In the genomic region with DNA sequence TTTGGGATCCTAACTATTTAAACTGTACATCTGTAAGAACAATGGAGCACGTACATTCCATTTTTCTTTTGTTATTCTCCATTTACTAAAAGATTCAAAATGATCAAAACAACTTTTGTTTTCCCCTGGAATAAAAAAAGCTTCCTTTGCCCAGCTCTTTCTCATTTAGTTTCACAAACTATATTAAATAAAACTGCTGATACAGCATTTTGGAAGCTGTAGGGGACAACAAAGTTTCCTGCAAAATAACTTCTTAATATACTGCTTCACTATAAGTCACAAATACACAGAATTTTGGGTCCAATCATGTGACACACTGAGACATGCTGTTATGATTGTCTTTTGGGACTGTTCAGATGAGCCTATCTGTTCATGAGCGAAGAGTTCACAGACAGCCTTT, we compare ENCODE assay signal across 24 cellular contexts.
DNase-seq lines count a peak whose midpoint lies in the region; ATAC-seq, FAIRE-seq and TF ChIP-seq lines count a peak whose summit lies in the region.
"Had no signal": no experiment of that assay in that cellular context is flagged by ENCODE, and none has a peak within 500 bp of the region (broad histone marks: within the 10 kb centered on the region; RNA-seq: fewer than 3 reads in every experiment).

No MANE protein-coding gene starts in this region.

- H3K27me3 ChIP-seq in HepG2 (ENCODE audit: control insufficient read depth in 1 of 2, insufficient read depth in 2 of 2, low read length in 2 of 2): peaks cover 0 to 12% of the 10 kb centered on the region in 2 experiments; a peak in 2 of 5 replicates
- no peaks in the 10 kb centered on the region for H3K27me3 ChIP-seq in right lobe of liver
- H3K27me3 ChIP-seq in IMR-90 (ENCODE audit: control insufficient read depth, insufficient read depth, low read length): no peaks in the 10 kb centered on the region; the same call in 1 of the 2 replicates
- no peaks in the 10 kb centered on the region for H3K27me3 ChIP-seq in H1 (replicated peaks in 1 of 4; ENCODE audit: control insufficient read depth in 3 of 4, extremely low read depth in 1 of 4, insufficient read depth in 3 of 4, low read length in 3 of 4)
- H3K27me3 ChIP-seq: BLaER1 treated with 17β-estradiol and CSF1 and Interleukin-3, amounts not matched to agents 10 nM and 100 nM had no signal

- POLR2A ChIA-PET in HepG2 (lab: Yijun Ruan, JAX) (no interaction called here), IMR-90 (lab: Charles Lee; ENCODE audit: unreplicated experiment) (no interaction called here), H1 (lab: Charles Lee; ENCODE audit: partially characterized antibody) (no interaction called here)

- BruUV-seq in HepG2 (replicated peaks; lab: Mats Ljungman, UMichigan) (no TSS peak), IMR-90 (replicated peaks; lab: Mats Ljungman, UMichigan) (no TSS peak)

- H3K79me2 ChIP-seq in HepG2 (ENCODE audit: insufficient read depth, low read length): no peaks in the 10 kb centered on the region
- H3K79me2 ChIP-seq in H1 (ENCODE audit: control insufficient read depth in 1 of 2, insufficient read depth in 2 of 2, low read length in 2 of 2): no peaks in the 10 kb centered on the region

- H4K5ac ChIP-seq in IMR-90 (ENCODE audit: low read depth, low read length): no peak overlapping the region
- H4K5ac ChIP-seq in H1 (ENCODE audit: insufficient read length, low read depth, low read length): no peak overlapping the region

- H4K91ac ChIP-seq in IMR-90 (ENCODE audit: insufficient read depth, low read depth, low read length) (no peak overlapping the region), H1 (replicated peaks; ENCODE audit: insufficient read length, low read length) (no peak overlapping the region)

- H2AFZ ChIP-seq in HepG2 (ENCODE audit: low read length) (no peak overlapping the region), IMR-90 (replicated peaks; ENCODE audit: low read length, poor library complexity) (no peak overlapping the region), H1 (ENCODE audit: low read length) (no peak overlapping the region)

- no peak overlapping the region for H3K27ac Mint-ChIP-seq in T-helper 2 cell treated with Interferon-gamma antibody and Interleukin-4, amounts not matched to agents 5 μg/mL and 100 μg/mL, for 36 hours
- H3K27ac Mint-ChIP-seq: B cell had no signal

- H3K79me1 ChIP-seq in IMR-90 (ENCODE audit: low read depth in 1 of 2, low read length in 2 of 2) (no peaks in the 10 kb centered on the region), H1 (ENCODE audit: low read depth, low read length) (no peaks in the 10 kb centered on the region)

- H3K4me1 ChIP-seq in HepG2 (ENCODE audit: insufficient read depth, low read length) (no peaks in the 10 kb centered on the region), right lobe of liver (no peaks in the 10 kb centered on the region), IMR-90 (ENCODE audit: control insufficient read depth, insufficient read depth, low read length) (no peaks in the 10 kb centered on the region), H1 (replicated peaks in 1 of 4; ENCODE audit: control insufficient read depth in 3 of 4, insufficient read depth in 4 of 4, low read length in 3 of 4) (peaks cover 0 to 4% (median 0%) of the 10 kb centered on the region in 4 experiments; a peak in 1 of 7 replicates)
- H3K4me1 ChIP-seq: BLaER1 treated with 17β-estradiol and CSF1 and Interleukin-3, amounts not matched to agents 10 nM and 100 nM had no signal

- intact Hi-C loops in HepG2 (cut with micrococcal nuclease; ENCODE audit: unreplicated experiment): no loop called here
- intact Hi-C loops in right lobe of liver (cut with DNase I): no loop called here
- intact Hi-C loops in IMR-90 (cut with micrococcal nuclease): no loop called here

- ATAC-seq in HepG2 (no peak), right lobe of liver (no peak), IMR-90 (ENCODE audit: low read depth) (no peak)
- ATAC-seq: GM12878 had no signal

- H3K56ac ChIP-seq in IMR-90 (ENCODE audit: extremely low read depth, insufficient read depth, low read length): no peak overlapping the region
- H3K56ac ChIP-seq in H1 (replicated peaks; ENCODE audit: insufficient read length, low read depth, low read length): no peak overlapping the region

- no peak for TF ChIP-seq POLR2A in HepG2 (IDR thresholded peaks at IDR 0.05; ENCODE audit: insufficient read depth in 1 of 2, low read depth in 2 of 2, low read length in 2 of 2)
- TF ChIP-seq POLR2A in right lobe of liver (IDR thresholded peaks at IDR 0.05): no peak
- TF ChIP-seq POLR2A in IMR-90 (IDR thresholded peaks at IDR 0.05; ENCODE audit: low read depth, low read length): no peak
- no peak for TF ChIP-seq POLR2A in H1 (IDR thresholded peaks at IDR 0.05; ENCODE audit: control extremely low read depth in 1 of 2, low read depth in 2 of 2, low read length in 2 of 2)

- H3K14ac ChIP-seq in IMR-90 (replicated peaks; ENCODE audit: low read depth, low read length) (no peak overlapping the region), H1 (ENCODE audit: insufficient read length) (no peak overlapping the region)

- no peak overlapping the region for H2AK9ac ChIP-seq in IMR-90 (replicated peaks; ENCODE audit: low read depth, low read length, poor library complexity)

- H3K4me2 ChIP-seq in HepG2 (ENCODE audit: low read depth, low read length) (no peak overlapping the region), IMR-90 (ENCODE audit: low read depth, low read length) (no peak overlapping the region), H1 (ENCODE audit: insufficient read depth in 1 of 2, low read depth in 2 of 2, low read length in 2 of 2) (no peak overlapping the region)
- H3K4me2 ChIP-seq: BLaER1 treated with 17β-estradiol and CSF1 and Interleukin-3, amounts not matched to agents 10 nM and 100 nM had no signal

- H3K4ac ChIP-seq in IMR-90 (ENCODE audit: low read depth, low read length) (no peak overlapping the region), H1 (replicated peaks; ENCODE audit: insufficient read length, low read depth, low read length) (no peak overlapping the region)

- H3K4me3 ChIP-seq in HepG2 (replicated peaks in 1 of 3; ENCODE audit: insufficient read depth in 1 of 3, low read depth in 2 of 3, low read length in 3 of 3): no peak overlapping the region
- no peak overlapping the region for H3K4me3 ChIP-seq in right lobe of liver
- H3K4me3 ChIP-seq in IMR-90 (ENCODE audit: insufficient read depth, low read depth, low read length): no peak overlapping the region
- H3K4me3 ChIP-seq in H1 (ENCODE audit: extremely low read depth in 1 of 4, insufficient read depth in 2 of 4, low read depth in 3 of 4, low read length in 4 of 4): no peak overlapping the region
- H3K4me3 ChIP-seq: BLaER1 treated with 17β-estradiol and CSF1 and Interleukin-3, amounts not matched to agents 10 nM and 100 nM; GM12878 had no signal

- H3K23ac ChIP-seq in IMR-90 (ENCODE audit: low read depth, low read length) (no peak overlapping the region), H1 (ENCODE audit: insufficient read length) (no peak overlapping the region)

- H3K9me3 Mint-ChIP-seq in T-helper 2 cell treated with Interferon-gamma antibody and Interleukin-4, amounts not matched to agents 5 μg/mL and 100 μg/mL, for 36 hours: peaks cover 3% of the 10 kb centered on the region

- no peak for TF ChIP-seq EP300 in HepG2 (IDR thresholded peaks at IDR 0.05; ENCODE audit: low read depth in 2 of 2, low read length in 2 of 2)
- no peak for TF ChIP-seq EP300 in HepG2 (CRISPR knock-in tag; IDR thresholded peaks at IDR 0.05; ENCODE audit: borderline replicate concordance)
- no peak for TF ChIP-seq EP300 in H1 (IDR thresholded peaks at IDR 0.05; ENCODE audit: borderline replicate concordance in 1 of 2, low read depth in 2 of 2, low read length in 2 of 2)

- no peak overlapping the region for H4K8ac ChIP-seq in IMR-90 (ENCODE audit: low read depth in 2 of 2, low read length in 2 of 2)
- H4K8ac ChIP-seq in H1 (ENCODE audit: extremely low read depth, insufficient read depth, low read length): no peak overlapping the region

- no peaks in the 10 kb centered on the region for H3K36me3 Mint-ChIP-seq in T-helper 2 cell treated with Interferon-gamma antibody and Interleukin-4, amounts not matched to agents 5 μg/mL and 100 μg/mL, for 36 hours (ENCODE audit: low read depth)
- H3K36me3 Mint-ChIP-seq: CD4-positive, alpha-beta memory T cell; CD8-positive, alpha-beta memory T cell had no signal

- FAIRE-seq in HepG2 (lab: Jason Lieb, UNC): no peak
- no peak for FAIRE-seq in H1 (lab: Jason Lieb, UNC)
- FAIRE-seq: GM12878, GM12892, GM18507 had no signal

- H3K9ac ChIP-seq in HepG2 (ENCODE audit: insufficient read depth, low read depth, low read length): no peak overlapping the region
- no peak overlapping the region for H3K9ac ChIP-seq in IMR-90 (ENCODE audit: low read depth, low read length)
- H3K9ac ChIP-seq in H1 (replicated peaks in 1 of 4; ENCODE audit: extremely low read depth in 1 of 4, low read depth in 3 of 4, low read length in 3 of 4): no peak overlapping the region
- H3K9ac ChIP-seq: BLaER1 treated with 17β-estradiol and CSF1 and Interleukin-3, amounts not matched to agents 10 nM and 100 nM had no signal

- H2BK120ac ChIP-seq in IMR-90 (ENCODE audit: low read depth, low read length) (no peak overlapping the region), H1 (replicated peaks; ENCODE audit: low read depth, low read length) (no peak overlapping the region)

- no peak overlapping the region for H2BK12ac ChIP-seq in H1 (ENCODE audit: low read depth, low read length)

- CTCF ChIA-PET in HepG2 (lab: Yijun Ruan, JAX; ENCODE audit: low intra/inter-chr PET ratio, low total read pairs): no interaction called here
- CTCF ChIA-PET in IMR-90 (lab: Yijun Ruan, JAX): interaction anchor here (0.9 kb wide), 1 partner anchor 9 kb away, joined by 3 read pairs; no protein-coding TSS in a partner anchor
- CTCF ChIA-PET in H1 (lab: Charles Lee; ENCODE audit: partially characterized antibody): no interaction called here

- TF ChIP-seq CTCF in HepG2 (CRISPR knock-in tag; IDR thresholded peaks at IDR 0.05) (no peak), right lobe of liver (IDR thresholded peaks at IDR 0.05) (no peak), IMR-90 (conservative IDR thresholded peaks at IDR 0.05; ENCODE audit: low read depth, low read length) (no peak), H1 (IDR thresholded peaks at IDR 0.05; ENCODE audit: control extremely low read depth in 1 of 3, insufficient read depth in 1 of 3, low read depth in 1 of 3, low read length in 3 of 3) (no peak)

- DNase-seq in HepG2 (ENCODE audit: low spot score) (no peak), right lobe of liver (no peak), IMR-90 (no peak), H1 (ENCODE audit: low read depth in 1 of 2, low spot score in 2 of 2) (no peak), HT-29 (ENCODE audit: low spot score) (no peak)
- DNase-seq in T-helper 2 cell treated with Interferon-gamma antibody and Interleukin-4, amounts not matched to agents 5 μg/mL and 100 μg/mL, for 36 hours (ENCODE audit: low spot score): no peak
- DNase-seq: ACHN; CD4-positive, alpha-beta memory T cell; CD8-positive, alpha-beta memory T cell; COR-L47; DMS 273 treated with DMSO at 0.1 percent for 48 hours; DMS153; DMS53; DMS79; DND-41; EL; GDM1 had no signal

- H3K4me1 Mint-ChIP-seq in T-helper 2 cell treated with Interferon-gamma antibody and Interleukin-4, amounts not matched to agents 5 μg/mL and 100 μg/mL, for 36 hours (ENCODE audit: low read depth): no peaks in the 10 kb centered on the region
- H3K4me1 Mint-ChIP-seq: B cell; CD4-positive, alpha-beta memory T cell; CD8-positive, alpha-beta memory T cell had no signal

- in situ Hi-C loops in HepG2 (cut with HindIII; ENCODE audit: extremely low pct_ligation_motif_present, low pct_unique_long_range_greater_than_20kb): no loop called here
- in situ Hi-C loops in IMR-90 (cut with MboI; ENCODE audit: low sequenced_read_pairs): no loop called here

- H3K9me1 ChIP-seq in IMR-90 (ENCODE audit: insufficient read depth, low read length): no peaks in the 10 kb centered on the region

- no peaks in the 10 kb centered on the region for H3K36me3 ChIP-seq in HepG2 (replicated peaks in 1 of 2; ENCODE audit: control insufficient read depth in 1 of 2, insufficient read depth in 2 of 2, low read length in 2 of 2)
- H3K36me3 ChIP-seq in right lobe of liver: no peaks in the 10 kb centered on the region
- H3K36me3 ChIP-seq in IMR-90 (ENCODE audit: control insufficient read depth, insufficient read depth, low read length): no peaks in the 10 kb centered on the region
- H3K36me3 ChIP-seq in H1 (ENCODE audit: control insufficient read depth in 2 of 4, insufficient read depth in 4 of 4, low read length in 3 of 4): no peaks in the 10 kb centered on the region
- H3K36me3 ChIP-seq: BLaER1 treated with 17β-estradiol and CSF1 and Interleukin-3, amounts not matched to agents 10 nM and 100 nM had no signal

- TF ChIP-seq RAD21 in HepG2 (CRISPR knock-in tag; IDR thresholded peaks at IDR 0.05) (no peak), IMR-90 (IDR thresholded peaks at IDR 0.05; ENCODE audit: low read length) (no peak), H1 (IDR thresholded peaks at IDR 0.05 in 1 of 2, conservative IDR thresholded peaks at IDR 0.05 in 1 of 2; ENCODE audit: low read depth in 2 of 2, low read length in 2 of 2) (no peak)

- H3K27ac ChIP-seq in HepG2 (ENCODE audit: extremely low read length, insufficient read depth, low read length): no peak overlapping the region
- no peak overlapping the region for H3K27ac ChIP-seq in right lobe of liver
- no peak overlapping the region for H3K27ac ChIP-seq in IMR-90 (ENCODE audit: insufficient read depth, low read length)
- H3K27ac ChIP-seq in H1 (ENCODE audit: low read depth, low read length): no peak overlapping the region
- H3K27ac ChIP-seq: 22Rv1; BLaER1 treated with 17β-estradiol and CSF1 and Interleukin-3, amounts not matched to agents 10 nM and 100 nM; C4-2B had no signal

- dilution Hi-C loops in IMR-90 (cut with HindIII; ENCODE audit: low sequenced_read_pairs, unreplicated experiment): no loop called here

- no peaks in the 10 kb centered on the region for H3K27me3 Mint-ChIP-seq in T-helper 2 cell treated with Interferon-gamma antibody and Interleukin-4, amounts not matched to agents 5 μg/mL and 100 μg/mL, for 36 hours (ENCODE audit: low read depth)
- H3K27me3 Mint-ChIP-seq: B cell; CD4-positive, alpha-beta memory T cell had no signal

- H3K18ac ChIP-seq in IMR-90 (ENCODE audit: low read depth, low read length) (no peak overlapping the region), H1 (ENCODE audit: extremely low read depth, low read length) (no peak overlapping the region)

- H3K9me3 ChIP-seq in HepG2 (ENCODE audit: low read length) (no peaks in the 10 kb centered on the region), right lobe of liver (no peaks in the 10 kb centered on the region), IMR-90 (ENCODE audit: control insufficient read depth, insufficient read depth, low read length) (no peaks in the 10 kb centered on the region), H1 (ENCODE audit: insufficient read depth in 2 of 2, low read depth in 1 of 2, low read length in 1 of 2) (no peaks in the 10 kb centered on the region)

- H4K20me1 ChIP-seq in HepG2 (ENCODE audit: insufficient read depth, low read length) (no peaks in the 10 kb centered on the region), IMR-90 (ENCODE audit: insufficient read depth, low read length) (no peaks in the 10 kb centered on the region), H1 (replicated peaks in 1 of 2; ENCODE audit: control insufficient read depth in 1 of 2, insufficient read depth in 2 of 2, low read length in 2 of 2) (no peaks in the 10 kb centered on the region)
- H4K20me1 ChIP-seq: BLaER1 treated with 17β-estradiol and CSF1 and Interleukin-3, amounts not matched to agents 10 nM and 100 nM had no signal

- H2AK5ac ChIP-seq in IMR-90 (ENCODE audit: low read depth, low read length) (no peak overlapping the region), H1 (ENCODE audit: low read depth, low read length) (no peak overlapping the region)

- H2BK20ac ChIP-seq in IMR-90 (ENCODE audit: low read depth, low read length) (no peak overlapping the region), H1 (ENCODE audit: low read length) (no peak overlapping the region)

- H2BK5ac ChIP-seq in IMR-90 (ENCODE audit: low read depth, low read length, poor library complexity, severe bottlenecking) (no peak overlapping the region), H1 (ENCODE audit: low read depth, low read length) (no peak overlapping the region)

- WGBS in HepG2 (ENCODE audit: low lambda C conversion rate): 9% methylated on average over 2 of the region's 2 CpGs
- 67% methylated on average over 2 of the region's 2 CpGs for WGBS in right lobe of liver (ENCODE audit: insufficient coverage, low coverage, low lambda C conversion rate, missing lambda C conversion rate)
- no CpG with 5 or more reads among the region's 2 CpGs for WGBS in IMR-90 (ENCODE audit: extremely low coverage in 2 of 2, insufficient read length in 1 of 2), 2 experiments
- 92% methylated on average over 2 of the region's 2 CpGs; no CpG with 5 or more reads in 1 of the 2 experiments for WGBS in H1 (ENCODE audit: extremely low coverage in 1 of 2, insufficient coverage in 1 of 2, insufficient read length in 1 of 2, insufficient replicate concordance in 2 of 2, low coverage in 1 of 2, low lambda C conversion rate in 2 of 2, missing lambda C conversion rate in 1 of 2), 2 experiments

- no peak overlapping the region for H3K4me3 Mint-ChIP-seq in T-helper 2 cell treated with Interferon-gamma antibody and Interleukin-4, amounts not matched to agents 5 μg/mL and 100 μg/mL, for 36 hours
- H3K4me3 Mint-ChIP-seq: B cell; CD4-positive, alpha-beta memory T cell; CD8-positive, alpha-beta memory T cell had no signal

- H2BK15ac ChIP-seq in IMR-90 (ENCODE audit: low read depth, low read length) (no peak overlapping the region), H1 (ENCODE audit: low read length) (no peak overlapping the region)

- H3K23me2 ChIP-seq in H1 (ENCODE audit: low read depth, low read length): no peaks in the 10 kb centered on the region

Comparison
In these comparisons a context has a peak if more than half of its experiments do, and no peak if none do; other contexts are left out.
1. Of the 41 proteins assayed by ChIP-seq in both HepG2 and H1: peak only in HepG2: none; only in H1: none; in both: MAFK; in neither: 40.